35 cellular contexts compared by ENCODE assay signal in genomic region chr2:162365392-162365791, GRCh38.
"Had no signal": no experiment of that assay in that cellular context is flagged by ENCODE, and none has a peak within 500 bp of the region (broad histone marks: within the 10 kb centered on the region; RNA-seq: fewer than 3 reads in every experiment).

No MANE protein-coding gene starts in this region.

- DNase-seq: activated B cell treated with CpG ODN at 0.5 μM for 24 hours; activated CD4-positive, alpha-beta memory T cell treated with anti-CD3 and anti-CD28 coated beads, Interleukin-2, amount 10 ng/mL, durations not matched to agents 7 days and 5 days; activated CD4-positive, alpha-beta T cell treated with anti-CD3 and anti-CD28 coated beads for 1 hour; activated CD4-positive, alpha-beta T cell treated with anti-CD3 and anti-CD28 coated beads for 48 hours; activated CD8-positive, alpha-beta memory T cell treated with anti-CD3 and anti-CD28 coated beads for 24 hours; activated CD8-positive, alpha-beta memory T cell treated with anti-CD3 and anti-CD28 coated beads, Interleukin-2, amount 10 ng/mL, durations not matched to agents 7 days and 5 days; activated CD8-positive, alpha-beta memory T cell treated with anti-CD3 and anti-CD28 coated beads, Interleukin-2, amount 50 U/mL, for 48 hours; activated effector memory CD4-positive, alpha-beta T cell treated with Interleukin-2 at 50 U/mL for 16 hours; activated naive CD4-positive, alpha-beta T cell treated with anti-CD3 and anti-CD28 coated beads, Interleukin-2, amount 10 ng/mL, durations not matched to agents 7 days and 5 days; activated T-cell treated with anti-CD3 and anti-CD28 coated beads, Interleukin-2, amount 50 U/mL, for 48 hours; anterior cingulate cortex; caudate nucleus; cerebellar nuclear complex; NCI-H1105; NCI-H1417 treated with DMSO at 0.1 percent for 48 hours; NCI-H187 treated with DMSO at 0.1 percent for 48 hours; NCI-H2081 treated with DMSO at 0.1 percent for 48 hours; NCI-H345; NCI-H510A; NCI-H526; NCI-H748 treated with DMSO at 0.1 percent for 48 hours; NK-92 treated with Interleukin-12 subunit alpha and Interleukin-12 subunit beta, amount 100 ng/mL, for 24 hours; PC-3; Peyer's patch; RPMI8226; SHP77 treated with DMSO at 0.1 percent for 48 hours; SW 1271; T-helper 1 cell; T-helper 2 cell; T-helper 9 cell had no signal

- H3K27me3 Mint-ChIP-seq: activated B cell treated with CpG ODN at 0.5 μM for 24 hours; activated CD4-positive, alpha-beta memory T cell treated with anti-CD3 and anti-CD28 coated beads, Interleukin-2, amount 10 ng/mL, durations not matched to agents 7 days and 5 days; activated CD8-positive, alpha-beta memory T cell treated with anti-CD3 and anti-CD28 coated beads, Interleukin-2, amount 10 ng/mL, durations not matched to agents 7 days and 5 days; activated naive CD4-positive, alpha-beta T cell treated with anti-CD3 and anti-CD28 coated beads, Interleukin-2, amount 10 ng/mL, durations not matched to agents 7 days and 5 days; activated naive CD8-positive, alpha-beta T cell; brain had no signal

- H3K36me3 ChIP-seq: Peyer's patch, SJSA1 had no signal

- H3K27me3 ChIP-seq: Peyer's patch, SJSA1 had no signal

- H3K4me1 Mint-ChIP-seq: activated B cell treated with CpG ODN at 0.5 μM for 24 hours; activated CD4-positive, alpha-beta memory T cell treated with anti-CD3 and anti-CD28 coated beads, Interleukin-2, amount 10 ng/mL, durations not matched to agents 7 days and 5 days; activated CD8-positive, alpha-beta memory T cell treated with anti-CD3 and anti-CD28 coated beads, Interleukin-2, amount 10 ng/mL, durations not matched to agents 7 days and 5 days; activated naive CD4-positive, alpha-beta T cell treated with anti-CD3 and anti-CD28 coated beads, Interleukin-2, amount 10 ng/mL, durations not matched to agents 7 days and 5 days; brain had no signal

- H3K27ac ChIP-seq: Peyer's patch, SJSA1, VCaP had no signal

- H3K27ac Mint-ChIP-seq: activated B cell treated with CpG ODN at 0.5 μM for 24 hours; activated CD4-positive, alpha-beta memory T cell treated with anti-CD3 and anti-CD28 coated beads, Interleukin-2, amount 10 ng/mL, durations not matched to agents 7 days and 5 days; activated CD8-positive, alpha-beta memory T cell treated with anti-CD3 and anti-CD28 coated beads, Interleukin-2, amount 10 ng/mL, durations not matched to agents 7 days and 5 days; activated naive CD4-positive, alpha-beta T cell treated with anti-CD3 and anti-CD28 coated beads, Interleukin-2, amount 10 ng/mL, durations not matched to agents 7 days and 5 days; activated naive CD8-positive, alpha-beta T cell; brain had no signal

- ATAC-seq: activated CD8-positive, alpha-beta memory T cell treated with anti-CD3 and anti-CD28 coated beads, Interleukin-2, amount 10 ng/mL, durations not matched to agents 7 days and 5 days; K562; PC-3 had no signal

- H3K36me3 Mint-ChIP-seq: activated CD8-positive, alpha-beta memory T cell treated with anti-CD3 and anti-CD28 coated beads, Interleukin-2, amount 10 ng/mL, durations not matched to agents 7 days and 5 days; activated naive CD4-positive, alpha-beta T cell treated with anti-CD3 and anti-CD28 coated beads, Interleukin-2, amount 10 ng/mL, durations not matched to agents 7 days and 5 days; activated naive CD8-positive, alpha-beta T cell; brain had no signal

- H3K9me3 Mint-ChIP-seq: activated B cell treated with CpG ODN at 0.5 μM for 24 hours; activated CD4-positive, alpha-beta memory T cell treated with anti-CD3 and anti-CD28 coated beads, Interleukin-2, amount 10 ng/mL, durations not matched to agents 7 days and 5 days; activated naive CD4-positive, alpha-beta T cell treated with anti-CD3 and anti-CD28 coated beads, Interleukin-2, amount 10 ng/mL, durations not matched to agents 7 days and 5 days; brain had no signal

- H3K9me3 ChIP-seq: Peyer's patch, SJSA1 had no signal

- H3K4me3 ChIP-seq: K562, Peyer's patch, SJSA1 had no signal

- H3K4me3 Mint-ChIP-seq: activated B cell treated with CpG ODN at 0.5 μM for 24 hours; activated CD4-positive, alpha-beta memory T cell treated with anti-CD3 and anti-CD28 coated beads, Interleukin-2, amount 10 ng/mL, durations not matched to agents 7 days and 5 days; activated CD8-positive, alpha-beta memory T cell treated with anti-CD3 and anti-CD28 coated beads, Interleukin-2, amount 10 ng/mL, durations not matched to agents 7 days and 5 days; activated naive CD4-positive, alpha-beta T cell treated with anti-CD3 and anti-CD28 coated beads, Interleukin-2, amount 10 ng/mL, durations not matched to agents 7 days and 5 days; activated naive CD8-positive, alpha-beta T cell; brain had no signal

- H3K4me1 ChIP-seq: SJSA1 had no signal
